In genomic region chr5:1511651-1512540, GRCh38 we compare ENCODE assay signal across 8 cellular contexts. TPM values are rescaled to one million over a fixed set of nuclear protein-coding genes. Genes with fewer than 3 reads are reported as not detected.
DNase-seq lines count a peak whose midpoint lies in the region; ATAC-seq and TF ChIP-seq lines count a peak whose summit lies in the region.

No MANE protein-coding gene starts in this region.

- no peaks in the 10 kb centered on the region for H3K36me3 ChIP-seq in ovary

- WGBS in ovary, 3 donors, result 88% methylated on average over 21 of the region's 21 CpGs

- DNase-seq in activated CD4-positive, alpha-beta T cell treated with anti-CD3 and anti-CD28 coated beads for 1 hour, result peak; percentile 4
- no peak for DNase-seq in activated CD4-positive, alpha-beta T cell treated with anti-CD3 and anti-CD28 coated beads, Interleukin-2, amount 50 U/mL, for 1 hour
- peak; percentile 45 for DNase-seq in NCI-H524 treated with DMSO at 0.1 percent for 48 hours (lab: John Stamatoyannopoulos, UW)
- no peak for DNase-seq in epithelial cell of proximal tubule (ENCODE audit: low read depth)
- DNase-seq in ovary, result peak; percentile 5 to 27 (median 9)
- no peak for DNase-seq in stimulated activated CD4-positive, alpha-beta T cell treated with anti-CD3 and anti-CD28 coated beads, Interleukin-2, amount 100 ng/mL, for 48 hours
- no peak for DNase-seq in NCI-H2029 (lab: John Stamatoyannopoulos, UW)

- no peak overlapping the region for H3K27ac ChIP-seq in ovary

- no peak for ATAC-seq in GM19452 (IDR thresholded peaks at IDR 0.05; ENCODE audit: unreplicated experiment)

- no peaks in the 10 kb centered on the region for H3K9me3 ChIP-seq in ovary

- TF ChIP-seq CTCF in epithelial cell of proximal tubule (conservative IDR thresholded peaks at IDR 0.05; ENCODE audit: low read depth, low read length), result peak; percentile 51
- no peak for TF ChIP-seq CTCF in ovary (IDR thresholded peaks at IDR 0.05)

- H3K4me1 ChIP-seq in ovary (ENCODE audit: insufficient read depth), result peaks cover 4% of the 10 kb centered on the region

- H3K27me3 ChIP-seq in ovary, result no peaks in the 10 kb centered on the region

- no peak for TF ChIP-seq EP300 in ovary (IDR thresholded peaks at IDR 0.05)

- no peak for TF ChIP-seq POLR2A in ovary (IDR thresholded peaks at IDR 0.05)

- no peak overlapping the region for H3K4me3 ChIP-seq in epithelial cell of proximal tubule (ENCODE audit: low read depth, low read length)
- no peak overlapping the region for H3K4me3 ChIP-seq in ovary

- intact Hi-C loops in ovary (cut with DNase I), result no loop called here

RNA-seq across cellular contexts. Expression of gene LPCAT1, which starts 11.9 kb away (rescaled TPM):
- total RNA-seq in epithelial cell of proximal tubule, result 88.9 and 105 TPM in 2 replicates
- total RNA-seq in ovary, result 10 to 100 TPM; 13.0 to 28.2 (median 25.3) TPM
- 10 to 100 TPM; 18.7 to 57.1 TPM for polyA plus RNA-seq in ovary

Comparison
In these comparisons a context has a peak if more than half of its experiments do, and no peak if none do; other contexts are left out.
1. DNase-seq: peak in activated CD4-positive, alpha-beta T cell treated with anti-CD3 and anti-CD28 coated beads for 1 hour (single experiment), NCI-H524 treated with DMSO at 0.1 percent for 48 hours (single experiment) and ovary (5 of 5); none in activated CD4-positive, alpha-beta T cell treated with anti-CD3 and anti-CD28 coated beads, Interleukin-2, amount 50 U/mL, for 1 hour (single experiment), epithelial cell of proximal tubule (single experiment), stimulated activated CD4-positive, alpha-beta T cell treated with anti-CD3 and anti-CD28 coated beads, Interleukin-2, amount 100 ng/mL, for 48 hours (0 of 2) and NCI-H2029 (single experiment).